Comparison of ENCODE assay signal across 8 cellular contexts in the genomic region with DNA sequence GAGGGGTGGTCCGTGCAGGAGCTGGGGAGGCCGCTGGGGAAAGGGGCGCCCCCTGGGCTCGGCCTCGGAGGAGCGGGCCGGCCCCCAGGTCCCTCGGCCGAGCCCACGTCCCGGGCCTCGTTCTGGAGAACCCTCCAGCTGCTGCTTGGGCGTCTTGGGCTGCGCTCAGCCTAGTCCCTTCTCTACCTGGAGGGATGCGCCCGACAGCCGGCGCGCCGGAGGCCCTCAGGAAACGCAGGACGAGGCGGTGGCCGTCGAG. TPM values are rescaled to one million over a fixed set of nuclear protein-coding genes. Genes with fewer than 3 reads are reported as not detected.
A peak's percentile ranks its signal among the peaks of the same experiment; 100 is the strongest.
DNase-seq lines count a peak whose midpoint lies in the region; ATAC-seq and TF ChIP-seq lines count a peak whose summit lies in the region.

No MANE protein-coding gene starts in this region.

- H3K9me3 ChIP-seq in left ventricle myocardium inferior (replicated peaks), result no peaks in the 10 kb centered on the region
- no peaks in the 10 kb centered on the region for H3K9me3 ChIP-seq in PC-9 (ENCODE audit: insufficient read depth, low read depth)
- no peaks in the 10 kb centered on the region for H3K9me3 ChIP-seq in stomach

- H3F3A ChIP-seq in PC-9 (ENCODE audit: insufficient read depth, low read depth), result peaks cover 25% of the 10 kb centered on the region

- DNase-seq in left ventricle myocardium inferior (no peak), Right ventricle myocardium inferior (ENCODE audit: missing footprints) (no peak), PC-9 (no peak), foreskin keratinocyte (no peak), stomach (no peak), posterior vena cava (ENCODE audit: low spot score) (no peak), ACHN (no peak), NCI-H748 (lab: John Stamatoyannopoulos, UW; ENCODE audit: unreplicated experiment) (no peak)

- no peaks in the 10 kb centered on the region for H3K27me3 ChIP-seq in left ventricle myocardium inferior (ENCODE audit: low read depth)
- no peaks in the 10 kb centered on the region for H3K27me3 ChIP-seq in PC-9 (ENCODE audit: insufficient read depth, low read depth)
- H3K27me3 ChIP-seq in foreskin keratinocyte, result no peaks in the 10 kb centered on the region
- no peaks in the 10 kb centered on the region for H3K27me3 ChIP-seq in stomach

- H3K4me1 ChIP-seq in left ventricle myocardium inferior, result peaks cover 30% of the 10 kb centered on the region
- H3K4me1 ChIP-seq in PC-9 (replicated peaks; ENCODE audit: insufficient read depth), result peaks cover 16% of the 10 kb centered on the region
- H3K4me1 ChIP-seq in foreskin keratinocyte, result no peaks in the 10 kb centered on the region
- H3K4me1 ChIP-seq in stomach, result peaks cover 5 to 34% (median 17%) of the 10 kb centered on the region in 4 donors

- peak; percentile 14 for TF ChIP-seq CTCF in left ventricle myocardium inferior (IDR thresholded peaks at IDR 0.05; ENCODE audit: borderline replicate concordance)
- TF ChIP-seq CTCF in PC-9 (conservative IDR thresholded peaks at IDR 0.05), result no peak
- peak; percentile 4 for TF ChIP-seq CTCF in foreskin keratinocyte (conservative IDR thresholded peaks at IDR 0.05)
- TF ChIP-seq CTCF in stomach (IDR thresholded peaks at IDR 0.05), result no peak

- H3K4me2 ChIP-seq in PC-9, result peak overlapping the region; percentile 71

- WGBS in stomach, 5 donors, result 0 to 3% (median 1%) methylated on average over 5 to 25 of the region's 25 CpGs

- no TSS peak for BruUV-seq in PC-9 (replicated peaks; lab: Mats Ljungman, UMichigan)

- peak overlapping the region; percentile 94 for H3K27ac ChIP-seq in left ventricle myocardium inferior (replicated peaks)
- H3K27ac ChIP-seq in PC-9, result no peak overlapping the region
- H3K27ac ChIP-seq in foreskin keratinocyte, result no peak overlapping the region
- H3K27ac ChIP-seq in stomach, result peak overlapping the region; percentile 53 to 94 (median 93)

- H3K9me2 ChIP-seq in PC-9 (ENCODE audit: insufficient read depth), result no peaks in the 10 kb centered on the region

- TF ChIP-seq EP300 in stomach (IDR thresholded peaks at IDR 0.05), result no peak

- H3K36me3 ChIP-seq in left ventricle myocardium inferior (no peaks in the 10 kb centered on the region), PC-9 (ENCODE audit: low read depth) (no peaks in the 10 kb centered on the region; the same call in 1 of the 2 replicates), stomach (peaks cover 0 to 8% (median 1%) of the 10 kb centered on the region in 4 donors)

- CTCF ChIA-PET in PC-9 (lab: Charles Lee), result interaction anchor here (0.6 to 1.4 kb wide), 4 partner anchors 16 to 217 kb away, joined by 3 to 12 read pairs (median 4); no protein-coding TSS in a partner anchor

- POLR2A ChIA-PET in PC-9 (lab: Charles Lee; ENCODE audit: unreplicated experiment), result interaction anchor here (0.7 to 0.9 kb wide), 3 partner anchors 33 to 579 kb away, joined by 3 to 7 read pairs (median 5); partner anchors contain the start of genes DTYMK and ING5

- peak overlapping the region; percentile 74; the same call in 1 of the 2 replicates for H2AFZ ChIP-seq in PC-9

- in situ Hi-C loops in ACHN (cut with HindIII; ENCODE audit: low pct_ligation_motif_present, low pct_unique_long_range_greater_than_20kb, low sequenced_read_pairs), result no loop called here

- TF ChIP-seq POLR2A in stomach (IDR thresholded peaks at IDR 0.05), result no peak

- H3K4me3 ChIP-seq in left ventricle myocardium inferior (peak overlapping the region; percentile 85), PC-9 (peak overlapping the region; percentile 37; the same call in 1 of the 2 replicates), stomach (peak overlapping the region; percentile 85 to 93 (median 92))

- peaks cover 17% of the 10 kb centered on the region; the same call in 1 of the 2 replicates for H3K79me2 ChIP-seq in PC-9 (ENCODE audit: low read depth)

- H4K20me1 ChIP-seq in PC-9 (ENCODE audit: insufficient read depth), result peaks cover 13% of the 10 kb centered on the region; the same call in 1 of the 2 replicates

- ATAC-seq in Right ventricle myocardium inferior, result no peak
- no peak for ATAC-seq in foreskin keratinocyte

- intact Hi-C loops in left ventricle myocardium inferior (cut with micrococcal nuclease) (no loop called here), Right ventricle myocardium inferior (cut with DNase I) (loop anchor here (1.0 to 5.0 kb wide), 3 partner anchors 47 to 143 kb away; partner anchors contain the start of gene DTYMK), PC-9 (cut with micrococcal nuclease; ENCODE audit: unreplicated experiment) (loop anchor here (1.0 to 10.0 kb wide), 2 partner anchors 32 to 141 kb away; partner anchors contain the start of gene ING5), stomach (cut with DNase I; ENCODE audit: low total_unique reads) (no loop called here), posterior vena cava (cut with DNase I) (no loop called here)

RNA-seq across cellular contexts. Expression of gene D2HGDH, which starts 0.3 kb away (rescaled TPM):
- total RNA-seq in left ventricle myocardium inferior (17.8 TPM), Right ventricle myocardium inferior (19.6 TPM), PC-9 (2021) (131 and 232 TPM in 2 replicates), foreskin keratinocyte (7.7 and 10.8 TPM in 2 replicates), stomach (100 to 1,000 TPM in 1 of 5 donors, 10 to 100 TPM in 4; 17.3 to 369 (median 31.2) TPM), posterior vena cava (10 to 100 TPM; 12.4 to 18.8 TPM)
- polyA plus RNA-seq in foreskin keratinocyte (7.4 and 13.0 TPM in 2 replicates), stomach (10 to 100 TPM; 19.1 to 35.4 (median 19.1) TPM)

RNA-seq across cellular contexts. Expression of gene ING5, which starts 32.3 kb away (rescaled TPM):
- total RNA-seq in left ventricle myocardium inferior (20.0 TPM), Right ventricle myocardium inferior (16.5 TPM), PC-9 (2021) (79.7 and 106 TPM in 2 replicates), foreskin keratinocyte (12.7 and 15.4 TPM in 2 replicates), stomach (100 to 1,000 TPM in 2 of 5 donors, 10 to 100 TPM in 3; 29.0 to 160 (median 35.4) TPM), posterior vena cava (10 to 100 TPM; 17.5 to 18.6 TPM)
- polyA plus RNA-seq in foreskin keratinocyte (11.6 and 14.4 TPM in 2 replicates), stomach (10 to 100 TPM; 19.9 to 39.0 (median 25.1) TPM)

RNA-seq across cellular contexts. Expression of gene GAL3ST2, which starts 42.5 kb away (rescaled TPM):
- not detected for total RNA-seq in left ventricle myocardium inferior
- not detected for total RNA-seq in Right ventricle myocardium inferior
- 3.9 and 4.3 TPM in 2 replicates for total RNA-seq in PC-9 (2021)
- total RNA-seq in foreskin keratinocyte, result not detected in 2 replicates
- polyA plus RNA-seq in foreskin keratinocyte, result not detected in 2 replicates
- total RNA-seq in stomach, result 100 to 1,000 TPM in 1 of 5 donors, not detected in 4; 311 TPM
- polyA plus RNA-seq in stomach, result not detected
- not detected for total RNA-seq in posterior vena cava

RNA-seq across cellular contexts. Expression of gene DTYMK, which starts 47.5 kb away (rescaled TPM):
- total RNA-seq in left ventricle myocardium inferior, result 10.6 TPM
- 11.1 TPM for total RNA-seq in Right ventricle myocardium inferior
- 183 and 191 TPM in 2 replicates for total RNA-seq in PC-9 (2021)
- total RNA-seq in foreskin keratinocyte, result 74.9 and 86.9 TPM in 2 replicates
- 98.3 and 112 TPM in 2 replicates for polyA plus RNA-seq in foreskin keratinocyte
- total RNA-seq in stomach, result 10 to 100 TPM in 3 of 5 donors, 1 to 10 TPM in 2; 3.5 to 50.0 (median 14.1) TPM
- 10 to 100 TPM; 16.5 to 29.9 (median 26.9) TPM for polyA plus RNA-seq in stomach
- total RNA-seq in posterior vena cava, result 10 to 100 TPM; 12.8 to 14.8 TPM

Comparison
In these comparisons a context has a peak if more than half of its experiments do, and no peak if none do; other contexts are left out.
1. intact Hi-C loops: an anchor here in Right ventricle myocardium inferior (1.0 to 5.0 kb wide) and PC-9 (1.0 to 10.0 kb wide); none called in left ventricle myocardium inferior, stomach and posterior vena cava.
2. H3K27ac ChIP-seq: peak in left ventricle myocardium inferior (single experiment) and stomach (5 of 5); none in PC-9 (single experiment) and foreskin keratinocyte (single experiment).
3. H3K4me3 ChIP-seq: peak in every context shown above with its lines; median percentile 92 in stomach; 85 in left ventricle myocardium inferior; 37 in PC-9.
4. CTCF ChIP-seq: peak in left ventricle myocardium inferior (single experiment) and foreskin keratinocyte (single experiment); none in PC-9 (single experiment) and stomach (0 of 7).